In genomic region chr10:91257310-91257709, GRCh38 we compare ENCODE assay signal across 30 cellular contexts. TPM values are rescaled to one million over a fixed set of nuclear protein-coding genes. Genes with fewer than 3 reads are reported as not detected.
A peak's percentile ranks its signal among the peaks of the same experiment; 100 is the strongest.
DNase-seq lines count a peak whose midpoint lies in the region; ATAC-seq and TF ChIP-seq lines count a peak whose summit lies in the region.
"Had no signal": no experiment of that assay in that cellular context is flagged by ENCODE, and none has a peak within 500 bp of the region (broad histone marks: within the 10 kb centered on the region; RNA-seq: fewer than 3 reads in every experiment).

No MANE protein-coding gene starts in this region.

- H3K9me2 ChIP-seq in SK-N-SH, result no peaks in the 10 kb centered on the region

- POLR2A ChIA-PET in SK-N-SH (lab: Yijun Ruan, JAX), result no interaction called here

- H3K4me2 ChIP-seq in SK-N-SH (no peak overlapping the region), osteoblast (ENCODE audit: insufficient read depth, low read length) (no peak overlapping the region)
- H3K4me2 ChIP-seq: A549; BLaER1; BLaER1 treated with 17β-estradiol and CSF1 and Interleukin-3, amounts not matched to agents 10 nM and 100 nM had no signal

- no peak overlapping the region for H3K27ac ChIP-seq in SK-N-SH (ENCODE audit: low read depth in 2 of 2, low read length in 1 of 2)
- no peak overlapping the region for H3K27ac ChIP-seq in osteoblast (ENCODE audit: low read depth, low read length)
- H3K27ac ChIP-seq: 22Rv1; A549; BLaER1; BLaER1 treated with 17β-estradiol and CSF1 and Interleukin-3, amounts not matched to agents 10 nM and 100 nM; C4-2B had no signal

- H3K9me3 ChIP-seq in BE2C (no peaks in the 10 kb centered on the region), SK-N-SH (no peaks in the 10 kb centered on the region; the same call in 1 of the 2 replicates), osteoblast (ENCODE audit: low read depth, low read length) (peaks cover 1% of the 10 kb centered on the region)
- H3K9me3 ChIP-seq: Caco-2 had no signal

- H3K79me2 ChIP-seq in SK-N-SH (ENCODE audit: insufficient read depth), result no peaks in the 10 kb centered on the region
- no peaks in the 10 kb centered on the region for H3K79me2 ChIP-seq in osteoblast (ENCODE audit: insufficient read depth, low read length)

- H3K4me3 ChIP-seq in BE2C (ENCODE audit: low read depth, low read length) (no peak overlapping the region), SK-N-SH (ENCODE audit: low read depth in 2 of 2, low read length in 1 of 2) (no peak overlapping the region), osteoblast (ENCODE audit: insufficient read depth, low read length) (no peak overlapping the region)
- H3K4me3 ChIP-seq: A549; BLaER1; BLaER1 treated with 17β-estradiol and CSF1 and Interleukin-3, amounts not matched to agents 10 nM and 100 nM had no signal

- no peaks in the 10 kb centered on the region for H3F3A ChIP-seq in SK-N-SH (replicated peaks; ENCODE audit: insufficient read depth)

- TF ChIP-seq RAD21 in SK-N-SH (IDR thresholded peaks at IDR 0.05; ENCODE audit: low read length), result no peak; the same call in 1 of the 2 replicates

- H3K27me3 ChIP-seq in BE2C (no peaks in the 10 kb centered on the region), SK-N-SH (ENCODE audit: insufficient read depth) (no peaks in the 10 kb centered on the region), osteoblast (ENCODE audit: insufficient read depth, low read length) (no peaks in the 10 kb centered on the region)
- H3K27me3 ChIP-seq: BLaER1; BLaER1 treated with 17β-estradiol and CSF1 and Interleukin-3, amounts not matched to agents 10 nM and 100 nM had no signal

- H3K36me3 ChIP-seq in BE2C, result peaks cover 7% of the 10 kb centered on the region
- H3K36me3 ChIP-seq in SK-N-SH (replicated peaks in 1 of 2; ENCODE audit: control insufficient read depth in 1 of 2, insufficient read depth in 2 of 2, low read length in 1 of 2), result peaks cover 39 to 66% of the 10 kb centered on the region in 2 experiments
- peaks cover 16% of the 10 kb centered on the region for H3K36me3 ChIP-seq in osteoblast (ENCODE audit: insufficient read depth, low read length)

- no peak for ATAC-seq in SK-N-SH treated with all-trans-retinoic acid at 6 μM for 48 hours
- ATAC-seq in esophagus mucosa, result no peak
- ATAC-seq: A549; CD8-positive, alpha-beta T cell had no signal

- peak; percentile 43 for DNase-seq in BE2C
- peak; percentile 22 for DNase-seq in SK-N-SH
- DNase-seq in osteoblast (ENCODE audit: insufficient read length, low spot score, missing footprints), result no peak
- DNase-seq in T1000 (lab: John Stamatoyannopoulos, UW), result no peak
- DNase-seq: 8988T; ACHN; AML-193; C1 segment of cervical spinal cord; Caco-2; Calu3; CD4-positive, alpha-beta memory T cell; CD4-positive, alpha-beta T cell; CD4-positive, CD25-positive, alpha-beta regulatory T cell; CD8-positive, alpha-beta memory T cell; CD8-positive, alpha-beta T cell; COR-L47; DMS 273 treated with DMSO at 0.1 percent for 48 hours; DMS153; DMS53; DMS79; DMS79 treated with DMSO at 0.1 percent for 48 hours; DND-41; EL had no signal

- TF ChIP-seq EP300 in SK-N-SH (IDR thresholded peaks at IDR 0.05; ENCODE audit: borderline replicate concordance in 1 of 2, low read depth in 1 of 2, low read length in 1 of 2), result peak in 1 of 2 experiments; percentile 90; a peak in 2 of 4 replicates

- CTCF ChIA-PET in SK-N-SH (lab: Yijun Ruan, JAX), result interaction anchor here (0.9 to 4.0 kb wide), 5 partner anchors 15 to 346 kb away, joined by 3 to 20 read pairs (median 3); partner anchors contain the start of gene ANKRD1

- H3K9ac ChIP-seq in SK-N-SH, result no peak overlapping the region
- H3K9ac ChIP-seq: BLaER1; BLaER1 treated with 17β-estradiol and CSF1 and Interleukin-3, amounts not matched to agents 10 nM and 100 nM had no signal

- no peaks in the 10 kb centered on the region for H4K20me1 ChIP-seq in SK-N-SH (ENCODE audit: insufficient read depth)
- no peaks in the 10 kb centered on the region for H4K20me1 ChIP-seq in osteoblast (ENCODE audit: insufficient read depth, low read length)
- H4K20me1 ChIP-seq: BLaER1; BLaER1 treated with 17β-estradiol and CSF1 and Interleukin-3, amounts not matched to agents 10 nM and 100 nM had no signal

- H3K4me1 ChIP-seq in BE2C (peaks cover 8% of the 10 kb centered on the region; the same call in 1 of the 2 replicates), SK-N-SH (ENCODE audit: control insufficient read depth in 1 of 2, insufficient read depth in 2 of 2, low read depth in 1 of 2, low read length in 1 of 2) (no peaks in the 10 kb centered on the region; a peak in 1 of 4 replicates), osteoblast (ENCODE audit: insufficient read depth, low read length) (no peaks in the 10 kb centered on the region)
- H3K4me1 ChIP-seq: A549; BLaER1; BLaER1 treated with 17β-estradiol and CSF1 and Interleukin-3, amounts not matched to agents 10 nM and 100 nM; Caco-2 had no signal

- 91% methylated on average over 3 of the region's 3 CpGs for WGBS in SK-N-SH (ENCODE audit: low lambda C conversion rate)

- TF ChIP-seq CTCF in BE2C (IDR thresholded peaks at IDR 0.05; ENCODE audit: low read depth, low read length) (no peak), SK-N-SH (IDR thresholded peaks at IDR 0.05) (no peak), osteoblast (IDR thresholded peaks at IDR 0.05; ENCODE audit: extremely low read depth, low read depth, low read length) (no peak)

- H2AFZ ChIP-seq in SK-N-SH (ENCODE audit: low read depth), result no peak overlapping the region
- H2AFZ ChIP-seq in osteoblast (ENCODE audit: low read length), result no peak overlapping the region

TF ChIP-seq in SK-N-SH, 30 proteins besides CTCF, POLR2A, EP300 and RAD21 (continues in another document):
- TF ChIP-seq TCF12 (IDR thresholded peaks at IDR 0.05) (no peak), IRF3 (IDR thresholded peaks at IDR 0.05; ENCODE audit: low read depth, low read length) (no peak), JUND (IDR thresholded peaks at IDR 0.05) (no peak), TEAD4 (IDR thresholded peaks at IDR 0.05; ENCODE audit: borderline replicate concordance, insufficient read depth) (no peak), SIN3A (IDR thresholded peaks at IDR 0.05; ENCODE audit: borderline replicate concordance, low read depth, low read length) (no peak), PBX3 (IDR thresholded peaks at IDR 0.05) (no peak)

TF ChIP-seq in SK-N-SH treated with all-trans-retinoic acid at 6 μM for 48 hours, 23 proteins besides CTCF, POLR2A, EP300 and RAD21:
- TF ChIP-seq TCF4 (CRISPR knock-in tag; IDR thresholded peaks at IDR 0.05; ENCODE audit: borderline replicate concordance) (peak; percentile 78; the same call in 1 of the 2 replicates), PATZ1 (CRISPR knock-in tag; IDR thresholded peaks at IDR 0.05; ENCODE audit: borderline replicate concordance) (no peak)

RNA-seq across cellular contexts. Expression of gene PCGF5, which starts 36.8 kb away (rescaled TPM):
- polyA plus RNA-seq in BE2C (2012; ENCODE audit: insufficient read depth, insufficient read length, low read depth), result 4.0 TPM
- polyA plus RNA-seq in SK-N-SH (2012; rRNA removed), result 14.5 and 15.2 TPM in 2 replicates
- polyA plus RNA-seq in SK-N-SH (2012; cell fraction: cytosol; rRNA removed), result 19.3 and 23.3 TPM in 2 replicates
- polyA plus RNA-seq in SK-N-SH (2012; cell fraction: nucleus; rRNA removed), result 5.2 and 9.4 TPM in 2 replicates
- total RNA-seq in osteoblast, result 84.9 and 99.2 TPM in 2 replicates
- 18.1 TPM for total RNA-seq in esophagus mucosa

Comparison
In these comparisons a context has a peak if more than half of its experiments do, and no peak if none do; other contexts are left out.
1. DNase-seq: peak in BE2C (single experiment) and SK-N-SH (single experiment); none in osteoblast (single experiment) and T1000 (single experiment).